Comparison of ENCODE assay signal across 8 cellular contexts in genomic region chr16:83481589-83481988, GRCh38.
"Had no signal": no experiment of that assay in that cellular context is flagged by ENCODE, and none has a peak within 500 bp of the region (broad histone marks: within the 10 kb centered on the region; RNA-seq: fewer than 3 reads in every experiment).

No MANE protein-coding gene starts in this region.

- FAIRE-seq: HepG2 had no signal

- H3K4me1 ChIP-seq: HAP-1 had no signal

- H3K36me3 ChIP-seq: HAP-1 had no signal

- H2AFZ ChIP-seq: GM23338 had no signal

- H3K27ac ChIP-seq: HL-60, KMS-11 had no signal

- H3K9me3 ChIP-seq: HAP-1 had no signal

- H3K4me3 ChIP-seq: GM23338, HAP-1 had no signal

- H3K4me2 ChIP-seq: GM23338, KMS-11 had no signal

- DNase-seq: H7, HFFc6, KBM-7 had no signal

- H3K9ac ChIP-seq: KMS-11 had no signal
